ENCODE assay signal across 11 cellular contexts in the genomic region with DNA sequence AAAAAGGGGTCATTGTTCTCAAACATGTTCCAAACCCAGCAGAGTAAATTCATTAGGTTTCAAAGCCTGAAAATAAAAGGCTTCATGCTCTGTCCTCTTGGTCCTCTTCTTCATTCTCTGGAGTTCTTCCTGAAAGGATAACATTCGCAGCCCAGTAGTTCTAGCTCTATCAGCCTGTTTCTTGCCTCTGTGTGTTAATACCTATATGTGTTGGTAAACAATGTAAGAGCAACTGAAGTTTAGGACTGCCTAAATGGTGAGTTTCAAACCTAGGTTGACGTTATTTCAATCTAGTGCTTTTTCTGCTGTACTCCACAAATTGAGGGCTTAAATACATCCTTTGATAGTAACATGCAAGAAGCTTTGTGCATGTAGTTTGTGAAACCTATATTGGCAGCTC. TPM values are rescaled to one million over a fixed set of nuclear protein-coding genes. Genes with fewer than 3 reads are reported as not detected.
DNase-seq lines count a peak whose midpoint lies in the region; ATAC-seq and TF ChIP-seq lines count a peak whose summit lies in the region.
"Had no signal": no experiment of that assay in that cellular context is flagged by ENCODE, and none has a peak within 500 bp of the region (broad histone marks: within the 10 kb centered on the region; RNA-seq: fewer than 3 reads in every experiment).

No MANE protein-coding gene starts in this region.

- intact Hi-C loops in ascending aorta (cut with DNase I): no loop called here
- intact Hi-C loops in lower lobe of right lung (cut with DNase I): no loop called here

- TF ChIP-seq CTCF in HFFc6 (IDR thresholded peaks at IDR 0.05) (no peak), ascending aorta (IDR thresholded peaks at IDR 0.05) (no peak), glutamatergic neuron (IDR thresholded peaks at IDR 0.05; ENCODE audit: partially characterized antibody, unreplicated experiment) (no peak), lower lobe of right lung (IDR thresholded peaks at IDR 0.05) (no peak)

- H3K4me1 Mint-ChIP-seq in HFFc6 (ENCODE audit: low read depth) (peaks cover 52% of the 10 kb centered on the region), glutamatergic neuron (ENCODE audit: low read depth, unreplicated experiment) (peaks cover 23% of the 10 kb centered on the region)

- H3K36me3 Mint-ChIP-seq in HFFc6 (ENCODE audit: low read depth) (peaks cover 14% of the 10 kb centered on the region), glutamatergic neuron (ENCODE audit: unreplicated experiment) (no peaks in the 10 kb centered on the region)

- H3K27ac ChIP-seq in ascending aorta (peak overlapping the region; percentile 14 to 51), substantia nigra (ENCODE audit: low read depth, low read length, poor library complexity, severe bottlenecking) (peak overlapping the region; percentile 33), lower lobe of right lung (no peak overlapping the region)
- H3K27ac ChIP-seq: SJCRH30 had no signal

- peak overlapping the region; percentile 12 for H3K27ac Mint-ChIP-seq in HFFc6
- peak overlapping the region; percentile 40 for H3K27ac Mint-ChIP-seq in glutamatergic neuron (ENCODE audit: unreplicated experiment)

- no peak for DNase-seq in HFFc6
- DNase-seq in ascending aorta (ENCODE audit: low spot score in 2 of 2): no peak
- no peak for DNase-seq in glutamatergic neuron
- no peak for DNase-seq in substantia nigra (lab: John Stamatoyannopoulos, UW)
- DNase-seq in lower lobe of right lung: no peak
- DNase-seq: activated T-cell treated with anti-CD3 and anti-CD28 coated beads, Interleukin-2, amount 50 U/mL, for 72 hours; NCI-H1694; NCI-H748 treated with DMSO at 0.1 percent for 48 hours; SJCRH30 had no signal

- H3K36me3 ChIP-seq in ascending aorta (peaks cover 9 to 20% of the 10 kb centered on the region in 2 donors), lower lobe of right lung (peaks cover 23% of the 10 kb centered on the region)

- H3K27me3 ChIP-seq in ascending aorta (no peaks in the 10 kb centered on the region), lower lobe of right lung (ENCODE audit: low read depth) (no peaks in the 10 kb centered on the region)
- H3K27me3 ChIP-seq: SJCRH30 had no signal

- no peak for ATAC-seq in lower lobe of right lung
- ATAC-seq in GM21737 (IDR thresholded peaks at IDR 0.05; ENCODE audit: unreplicated experiment): no peak
- no peak for ATAC-seq in HG03175 (IDR thresholded peaks at IDR 0.05; ENCODE audit: unreplicated experiment)
- ATAC-seq: activated T-cell treated with anti-CD3 and anti-CD28 coated beads, Interleukin-2, amount 50 U/mL, for 72 hours had no signal

- H3K27me3 Mint-ChIP-seq in HFFc6 (ENCODE audit: insufficient read depth) (no peaks in the 10 kb centered on the region), glutamatergic neuron (ENCODE audit: unreplicated experiment) (no peaks in the 10 kb centered on the region)

- H3K4me3 ChIP-seq in ascending aorta (peak overlapping the region in 1 of 2 donors; percentile 33), lower lobe of right lung (no peak overlapping the region)
- H3K4me3 ChIP-seq: SJCRH30 had no signal

- H3K4me1 ChIP-seq in ascending aorta (peaks cover 4 to 22% of the 10 kb centered on the region in 2 donors), lower lobe of right lung (peaks cover 40% of the 10 kb centered on the region)

- H3K9me3 Mint-ChIP-seq in HFFc6: no peaks in the 10 kb centered on the region
- H3K9me3 Mint-ChIP-seq in glutamatergic neuron (ENCODE audit: unreplicated experiment): no peaks in the 10 kb centered on the region
- H3K9me3 Mint-ChIP-seq: activated T-cell treated with anti-CD3 and anti-CD28 coated beads, Interleukin-2, amount 50 U/mL, for 72 hours had no signal

- H3K4me3 Mint-ChIP-seq in HFFc6 (no peak overlapping the region), glutamatergic neuron (ENCODE audit: unreplicated experiment) (peak overlapping the region; percentile 3)
- H3K4me3 Mint-ChIP-seq: activated T-cell treated with anti-CD3 and anti-CD28 coated beads, Interleukin-2, amount 50 U/mL, for 72 hours had no signal

- H3K9me3 ChIP-seq in ascending aorta: no peaks in the 10 kb centered on the region
- no peaks in the 10 kb centered on the region for H3K9me3 ChIP-seq in lower lobe of right lung
- H3K9me3 ChIP-seq: SJCRH30 had no signal

RNA-seq across cellular contexts. Expression of gene AASDHPPT, which starts 9.4 kb away (rescaled TPM):
- total RNA-seq in HFFc6 (2021; fragmentation: NEBNext Ultra II Directional; extraction: Animal tissue kit (Norgen Biotek cat#: 25700)): 10 to 100 TPM; 37.5 to 49.1 (median 41.0) TPM
- total RNA-seq in ascending aorta (17.6 TPM), glutamatergic neuron (ENCODE audit: unreplicated experiment) (109 TPM), lower lobe of right lung (27.6 TPM)

RNA-seq across cellular contexts. Expression of gene KBTBD3, which starts 9.7 kb away (rescaled TPM):
- 1 to 10 TPM; 2.4 to 5.0 (median 4.0) TPM for total RNA-seq in HFFc6 (2021; fragmentation: NEBNext Ultra II Directional; extraction: Animal tissue kit (Norgen Biotek cat#: 25700))
- total RNA-seq in ascending aorta (not detected), glutamatergic neuron (ENCODE audit: unreplicated experiment) (8.9 TPM), lower lobe of right lung (10.4 TPM)
